ENCODE assay signal across 22 cellular contexts in the genomic region with DNA sequence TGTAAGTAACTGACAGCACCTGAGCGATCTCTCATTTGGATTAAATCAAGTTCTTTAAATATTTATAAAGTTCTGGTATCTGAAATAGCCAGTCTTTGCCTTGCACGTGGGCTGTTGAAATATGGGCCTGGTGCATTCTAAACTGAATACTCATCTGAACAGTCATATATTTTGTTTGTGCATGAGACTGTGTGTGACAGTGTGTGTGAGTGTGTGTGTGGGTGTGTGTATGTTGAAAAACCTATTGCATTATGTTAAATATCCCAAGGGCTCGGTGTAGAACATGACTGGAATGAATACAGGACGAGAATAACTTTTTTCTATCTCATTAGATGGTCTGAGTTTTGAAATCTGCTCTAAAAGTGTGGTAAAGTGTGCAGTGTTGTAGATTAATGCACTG.
"Had no signal": no experiment of that assay in that cellular context is flagged by ENCODE, and none has a peak within 500 bp of the region (broad histone marks: within the 10 kb centered on the region; RNA-seq: fewer than 3 reads in every experiment).

No MANE protein-coding gene starts in this region.

- H3K4me3 ChIP-seq: dorsolateral prefrontal cortex, esophagus squamous epithelium, lung, neural progenitor cell, sigmoid colon, stomach, testis, tibial artery, upper lobe of left lung had no signal

- H2AFZ ChIP-seq: neural progenitor cell, parathyroid adenoma had no signal

- H3K9me3 ChIP-seq: esophagus squamous epithelium, sigmoid colon, stomach, testis had no signal

- H3K79me2 ChIP-seq: parathyroid adenoma had no signal

- H3K27ac ChIP-seq: dorsolateral prefrontal cortex, esophagus squamous epithelium, neural progenitor cell, parathyroid adenoma, sigmoid colon, stomach, testis, tibial artery, upper lobe of left lung had no signal

- FAIRE-seq: colon, frontal cortex, keratinocyte, urothelium cell line had no signal

- DNase-seq: dorsolateral prefrontal cortex; effector CD8-positive, alpha-beta T cell; endodermal cell; erythroblast; esophagus squamous epithelium; naive B cell; right cardiac atrium; sigmoid colon; stimulated activated CD4-positive, alpha-beta T cell treated with anti-CD3 and anti-CD28 coated beads, Interleukin-2, amount 100 ng/mL, for 24 hours; stimulated activated CD4-positive, alpha-beta T cell treated with anti-CD3 and anti-CD28 coated beads, Interleukin-4, amount 100 ng/mL, for 24 hours; stimulated activated naive CD4-positive, alpha-beta T cell treated with Interleukin-2 at 50 U/mL for 16 hours; stomach; testis; tibial artery; upper lobe of left lung had no signal

- H3K27me3 ChIP-seq: esophagus squamous epithelium, neural progenitor cell, sigmoid colon, stomach, testis, tibial artery, upper lobe of left lung had no signal

- H3K4me2 ChIP-seq: neural progenitor cell had no signal

- H3K36me3 ChIP-seq: esophagus squamous epithelium, neural progenitor cell, sigmoid colon, stomach, tibial artery, upper lobe of left lung had no signal

- H3K4me1 ChIP-seq: esophagus squamous epithelium, neural progenitor cell, parathyroid adenoma, stomach, testis, tibial artery, upper lobe of left lung had no signal
